In genomic region chr1:210293191-210293607, GRCh38 we compare ENCODE assay signal across 8 cellular contexts. TPM values are rescaled to one million over a fixed set of nuclear protein-coding genes. Genes with fewer than 3 reads are reported as not detected.
DNase-seq lines count a peak whose midpoint lies in the region; ATAC-seq and TF ChIP-seq lines count a peak whose summit lies in the region.

No MANE protein-coding gene starts in this region.

- H3K36me3 ChIP-seq in colonic mucosa, result no peaks in the 10 kb centered on the region
- no peaks in the 10 kb centered on the region for H3K36me3 ChIP-seq in lung (ENCODE audit: control insufficient read depth in 2 of 2, insufficient read depth in 2 of 2, low read length in 2 of 2)
- H3K36me3 ChIP-seq in tibial nerve, result no peaks in the 10 kb centered on the region

- H3K4me1 ChIP-seq in colonic mucosa, result no peaks in the 10 kb centered on the region
- peaks cover 0 to 11% of the 10 kb centered on the region in 2 donors for H3K4me1 ChIP-seq in lung (ENCODE audit: control insufficient read depth in 2 of 2, insufficient read depth in 2 of 2, low read length in 2 of 2)
- H3K4me1 ChIP-seq in tibial nerve, result peaks cover 0 to 52% (median 14%) of the 10 kb centered on the region in 4 donors

- no peaks in the 10 kb centered on the region for H3K9me3 ChIP-seq in colonic mucosa
- H3K9me3 ChIP-seq in lung (ENCODE audit: control insufficient read depth in 2 of 2, insufficient read depth in 1 of 2, low read length in 1 of 2), result no peaks in the 10 kb centered on the region
- H3K9me3 ChIP-seq in tibial nerve, result no peaks in the 10 kb centered on the region

- intact Hi-C loops in colonic mucosa (cut with DNase I), result loop anchor here (5.0 kb wide), 1 partner anchor 56 kb away; no protein-coding TSS in a partner anchor
- intact Hi-C loops in head of caudate nucleus (cut with DNase I), result no loop called here

- H3K27me3 ChIP-seq in colonic mucosa, result no peaks in the 10 kb centered on the region
- H3K27me3 ChIP-seq in lung (ENCODE audit: control insufficient read depth, insufficient read depth), result no peaks in the 10 kb centered on the region
- no peaks in the 10 kb centered on the region for H3K27me3 ChIP-seq in tibial nerve

- 39 to 72% methylated on average over 7 of the region's 7 CpGs for WGBS in lung, 2 donors
- 29 to 40% methylated on average over 7 of the region's 7 CpGs for WGBS in tibial nerve, 2 donors

- ATAC-seq in lung (ENCODE audit: insufficient read depth, low FRiP score) (no peak), GM21423 (IDR thresholded peaks at IDR 0.05; ENCODE audit: unreplicated experiment) (no peak), GM19035 (IDR thresholded peaks at IDR 0.05; ENCODE audit: unreplicated experiment) (no peak)

- DNase-seq in HK-2 (ENCODE audit: unreplicated experiment) (peak; percentile 12), colonic mucosa (peak; percentile 33), lung (ENCODE audit: low spot score) (peak; percentile 36), tibial nerve (ENCODE audit: low spot score in 2 of 2) (peak; percentile 45 to 61), head of caudate nucleus (no peak)
- no peak for DNase-seq in activated CD4-positive, alpha-beta T cell treated with anti-CD3 and anti-CD28 coated beads, Interleukin-2, amount 50 U/mL, for 48 hours

- peak overlapping the region in 1 of 2 donors; percentile 24 for H3K9ac ChIP-seq in colonic mucosa (ENCODE audit: low read depth in 2 of 2, low read length in 2 of 2)

- H3K27ac ChIP-seq in colonic mucosa (peak overlapping the region; percentile 20), lung (ENCODE audit: low read depth in 1 of 2, low read length in 1 of 2) (no peak overlapping the region), tibial nerve (peak overlapping the region in 3 of 4 donors; percentile 63 to 86 (median 63))

- TF ChIP-seq CTCF in colonic mucosa (IDR thresholded peaks at IDR 0.05) (no peak), lung (IDR thresholded peaks at IDR 0.05; ENCODE audit: control extremely low read depth, extremely low read depth) (no peak), tibial nerve (IDR thresholded peaks at IDR 0.05) (no peak)

- TF ChIP-seq POLR2A in tibial nerve (IDR thresholded peaks at IDR 0.05), result no peak

- TF ChIP-seq EP300 in tibial nerve (IDR thresholded peaks at IDR 0.05), result peak in 1 of 2 donors; percentile 12

- H3K4me3 ChIP-seq in colonic mucosa (no peak overlapping the region), lung (no peak overlapping the region), tibial nerve (peak overlapping the region in 3 of 4 donors; percentile 23 to 56 (median 43))

RNA-seq across cellular contexts. Expression of gene HHAT, which starts 35.5 kb away (rescaled TPM):
- total RNA-seq in colonic mucosa (1 to 10 TPM; 3.2 to 4.9 TPM), lung (10 to 100 TPM in 1 of 2 donors, 1 to 10 TPM in 1; 5.8 to 11.3 TPM), tibial nerve (1 to 10 TPM; 4.8 to 5.9 (median 5.3) TPM)
- 1 to 10 TPM; 1.2 to 1.8 TPM for polyA plus RNA-seq in lung

Comparison
In these comparisons a context has a peak if more than half of its experiments do, and no peak if none do; other contexts are left out.
1. DNase-seq: peak in HK-2 (single experiment), colonic mucosa (single experiment), lung (single experiment) and tibial nerve (2 of 2); none in head of caudate nucleus (0 of 42) and activated CD4-positive, alpha-beta T cell treated with anti-CD3 and anti-CD28 coated beads, Interleukin-2, amount 50 U/mL, for 48 hours (0 of 2).
2. H3K27ac ChIP-seq: peak in colonic mucosa (single experiment) and tibial nerve (3 of 4); none in lung (0 of 2).
3. H3K4me3 ChIP-seq: peak in tibial nerve (3 of 4); none in colonic mucosa (single experiment) and lung (single experiment).